In the genomic region with DNA sequence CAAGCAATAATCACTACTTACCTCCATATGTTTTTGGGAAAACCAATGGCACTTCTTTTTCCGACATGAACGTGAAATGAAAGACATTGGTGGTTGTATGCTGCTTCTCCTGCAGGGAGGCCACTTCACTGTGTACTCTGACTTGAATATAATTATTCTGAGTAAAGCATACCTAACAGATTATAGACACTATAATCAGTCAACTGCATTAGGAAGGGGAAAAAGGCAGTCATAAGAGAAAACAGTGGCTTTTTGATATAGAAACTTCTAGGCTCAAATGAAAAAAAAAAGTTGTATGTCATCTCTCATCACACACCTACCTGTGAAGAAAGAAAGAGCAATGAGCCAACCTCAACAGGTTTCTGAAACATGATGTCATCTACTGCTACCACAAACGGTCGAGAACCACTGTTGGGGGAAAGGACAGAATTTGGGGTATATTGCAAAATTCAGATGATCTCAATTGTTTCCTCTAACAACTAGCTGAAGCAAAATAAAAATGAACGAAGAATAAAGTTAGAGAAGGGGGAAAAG, we compare ENCODE assay signal across 16 cellular contexts.
"Had no signal": no experiment of that assay in that cellular context is flagged by ENCODE, and none has a peak within 500 bp of the region (broad histone marks: within the 10 kb centered on the region; RNA-seq: fewer than 3 reads in every experiment).

No MANE protein-coding gene starts in this region.

- H3K27me3 Mint-ChIP-seq: naive B cell; progenitor cell of endocrine pancreas; stimulated activated naive CD8-positive, alpha-beta T cell treated with anti-CD3 and anti-CD28 coated beads, Interleukin-15, Interleukin-2, amounts not matched to agents 100 ng/mL and 50 ng/mL, for 24 hours had no signal

- H3K4me3 Mint-ChIP-seq: naive B cell; nephron; stimulated activated naive CD8-positive, alpha-beta T cell treated with anti-CD3 and anti-CD28 coated beads, Interleukin-15, Interleukin-2, amounts not matched to agents 100 ng/mL and 50 ng/mL, for 24 hours had no signal

- H3K9me3 Mint-ChIP-seq: nephron; stimulated activated naive CD8-positive, alpha-beta T cell treated with anti-CD3 and anti-CD28 coated beads, Interleukin-15, Interleukin-2, amounts not matched to agents 100 ng/mL and 50 ng/mL, for 24 hours had no signal

- H3K4me1 Mint-ChIP-seq: nephron had no signal

- ATAC-seq: esophagus mucosa, heart right ventricle, pancreas, right cardiac atrium had no signal

- DNase-seq: effector CD4-positive, alpha-beta T cell; heart right ventricle; hypothalamus; kidney glomerular epithelial cell; mesendoderm; naive B cell; occipital lobe; pancreas; right cardiac atrium; stimulated activated CD4-positive, alpha-beta T cell treated with anti-CD3 and anti-CD28 coated beads, Interleukin-2, amount 100 ng/mL, for 48 hours; substantia nigra; transverse colon had no signal

- H3K27ac Mint-ChIP-seq: nephron; progenitor cell of endocrine pancreas; stimulated activated naive CD8-positive, alpha-beta T cell treated with anti-CD3 and anti-CD28 coated beads, Interleukin-15, Interleukin-2, amounts not matched to agents 100 ng/mL and 50 ng/mL, for 24 hours had no signal

- H3K36me3 Mint-ChIP-seq: naive B cell had no signal
